Comparison of ENCODE assay signal across 14 cellular contexts in the genomic region with DNA sequence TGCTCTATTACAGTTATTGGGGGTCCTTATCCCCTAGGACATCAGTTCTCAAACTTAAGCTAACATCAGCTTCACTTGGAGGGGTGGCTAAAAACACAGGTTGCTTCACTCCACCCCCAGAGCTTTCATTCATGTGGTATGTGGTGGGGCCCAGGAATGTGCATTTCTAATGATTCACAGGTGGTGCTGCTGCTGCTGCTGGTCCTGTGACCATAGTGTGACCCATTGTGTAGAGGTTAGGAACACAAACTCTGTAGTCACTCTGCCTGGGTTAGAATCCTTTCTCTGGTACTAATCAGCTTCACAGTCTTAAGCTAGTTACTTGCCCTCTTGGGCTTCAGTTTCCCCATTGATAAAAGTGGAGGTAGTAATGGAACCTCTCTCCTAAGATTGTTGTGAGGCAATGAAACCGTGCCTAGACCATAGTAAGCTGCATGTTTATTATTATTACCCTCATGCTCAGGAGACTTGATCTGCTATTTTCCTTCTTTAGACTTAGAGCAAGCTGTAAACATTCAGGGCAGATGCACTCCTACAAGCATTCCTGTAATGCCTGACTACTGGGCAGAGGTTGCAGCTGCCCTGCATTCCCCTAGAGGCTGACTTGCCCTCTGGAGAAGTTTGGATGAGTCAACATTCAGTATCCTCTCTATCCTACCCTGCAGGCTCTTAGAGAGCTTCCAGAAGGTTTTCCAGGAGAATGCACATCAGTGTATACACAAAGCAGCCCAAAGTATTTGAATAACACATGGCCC.
A peak's percentile ranks its signal among the peaks of the same experiment; 100 is the strongest.
DNase-seq lines count a peak whose midpoint lies in the region; ATAC-seq and TF ChIP-seq lines count a peak whose summit lies in the region.
"Had no signal": no experiment of that assay in that cellular context is flagged by ENCODE, and none has a peak within 500 bp of the region (broad histone marks: within the 10 kb centered on the region; RNA-seq: fewer than 3 reads in every experiment).

No MANE protein-coding gene starts in this region.

- peak overlapping the region; percentile 14 for H3K4me2 ChIP-seq in PC-9

- no peak overlapping the region for H3K4me3 Mint-ChIP-seq in CD8-positive, alpha-beta T cell

- no peaks in the 10 kb centered on the region for H3K27me3 ChIP-seq in PC-9 (ENCODE audit: insufficient read depth, low read depth)
- H3K27me3 ChIP-seq in CD8-positive, alpha-beta T cell (ENCODE audit: insufficient read depth, low read length), result no peaks in the 10 kb centered on the region
- H3K27me3 ChIP-seq: sigmoid colon had no signal

- no peaks in the 10 kb centered on the region for H4K20me1 ChIP-seq in PC-9 (ENCODE audit: insufficient read depth)

- H3K27ac ChIP-seq in PC-9 (no peak overlapping the region), mesodermal cell (ENCODE audit: low read depth, low read length, severe bottlenecking) (peak overlapping the region; percentile 79)
- H3K27ac ChIP-seq in CD8-positive, alpha-beta T cell (ENCODE audit: low read depth, low read length), result no peak overlapping the region
- H3K27ac ChIP-seq: epithelial cell of prostate, sigmoid colon had no signal

- CTCF ChIA-PET in PC-9 (lab: Charles Lee), result interaction anchor here (0.6 to 1.4 kb wide), 3 partner anchors 11 to 109 kb away, joined by 5 to 11 read pairs (median 6); no protein-coding TSS in a partner anchor
- CTCF ChIA-PET in CD8-positive, alpha-beta T cell (lab: Charles Lee), result interaction anchor here (0.6 to 0.8 kb wide), 2 partner anchors 30 to 1688 kb away, joined by 3 read pairs; no protein-coding TSS in a partner anchor

- H3K4me3 ChIP-seq in PC-9 (no peak overlapping the region), mesodermal cell (ENCODE audit: extremely low read depth, insufficient read depth, low read length, poor library complexity, severe bottlenecking) (no peak overlapping the region)
- no peak overlapping the region for H3K4me3 ChIP-seq in CD8-positive, alpha-beta T cell (ENCODE audit: low read depth, low read length)
- H3K4me3 ChIP-seq: HAP-1, sigmoid colon had no signal

- H3K9me3 ChIP-seq in PC-9 (ENCODE audit: insufficient read depth, low read depth) (no peaks in the 10 kb centered on the region; the same call in 1 of the 2 replicates), mesodermal cell (ENCODE audit: control insufficient read depth, low read length) (no peaks in the 10 kb centered on the region)
- H3K9me3 ChIP-seq in CD8-positive, alpha-beta T cell (ENCODE audit: low read length), result no peaks in the 10 kb centered on the region
- H3K9me3 ChIP-seq: HAP-1, sigmoid colon had no signal

- H3K4me1 Mint-ChIP-seq in CD8-positive, alpha-beta T cell (ENCODE audit: low read depth), result no peaks in the 10 kb centered on the region

- BruUV-seq in PC-9 (replicated peaks; lab: Mats Ljungman, UMichigan), result no TSS peak

- H3F3A ChIP-seq in PC-9 (ENCODE audit: insufficient read depth, low read depth), result peaks cover 17% of the 10 kb centered on the region

- no peak for TF ChIP-seq CTCF in PC-9 (conservative IDR thresholded peaks at IDR 0.05)
- TF ChIP-seq CTCF in CD8-positive, alpha-beta T cell (IDR thresholded peaks at IDR 0.05), result no peak

- H3K79me2 ChIP-seq in PC-9 (ENCODE audit: low read depth), result no peaks in the 10 kb centered on the region

- H3K9me2 ChIP-seq in PC-9 (ENCODE audit: insufficient read depth), result no peaks in the 10 kb centered on the region; the same call in 1 of the 2 replicates

- peak; percentile 79 for DNase-seq in Caki2 (ENCODE audit: low read depth)
- peak; percentile 46 to 73 for DNase-seq in PC-9
- DNase-seq in dedifferentiated amniotic fluid mesenchymal stem cell (ENCODE audit: extremely low spot score), result peak; percentile 69
- no peak for DNase-seq in CD8-positive, alpha-beta T cell
- DNase-seq in GM19238 (ENCODE audit: insufficient read length, low spot score), result no peak
- DNase-seq: NCI-H1694; sigmoid colon; stimulated activated CD8-positive, alpha-beta memory T cell treated with anti-CD3 and anti-CD28 coated beads, Interleukin-4, amount 100 ng/mL, for 48 hours had no signal

- POLR2A ChIA-PET in PC-9 (lab: Charles Lee; ENCODE audit: unreplicated experiment), result interaction anchor here (0.5 to 0.6 kb wide), 2 partner anchors 113 to 114 kb away, joined by 7 to 8 read pairs; no protein-coding TSS in a partner anchor
- POLR2A ChIA-PET in CD8-positive, alpha-beta T cell (lab: Charles Lee), result no interaction called here

- H3K27ac Mint-ChIP-seq in CD8-positive, alpha-beta T cell, result no peak overlapping the region

- H3K27me3 Mint-ChIP-seq in CD8-positive, alpha-beta T cell (ENCODE audit: low read depth), result no peaks in the 10 kb centered on the region

- ATAC-seq in CD8-positive, alpha-beta T cell, result no peak
- ATAC-seq in GM21367 (IDR thresholded peaks at IDR 0.05; ENCODE audit: unreplicated experiment) (no peak), HG03025 (IDR thresholded peaks at IDR 0.05; ENCODE audit: low FRiP score, unreplicated experiment) (no peak)
- ATAC-seq: activated CD4-positive, CD25-positive, alpha-beta regulatory T cell treated with anti-CD3 and anti-CD28 coated beads, Interleukin-2, amount 50 U/mL, for 24 hours had no signal

- no peak overlapping the region for H2AFZ ChIP-seq in PC-9

- WGBS in mesodermal cell (ENCODE audit: insufficient coverage in 2 of 2), 2 experiments, result no CpG with 5 or more reads among the region's 1 CpG

- no peaks in the 10 kb centered on the region for H3K36me3 Mint-ChIP-seq in CD8-positive, alpha-beta T cell

- H3K9me3 Mint-ChIP-seq in CD8-positive, alpha-beta T cell, result no peaks in the 10 kb centered on the region

- in situ Hi-C loops in Caki2 (cut with HindIII; ENCODE audit: low pct_unique_long_range_greater_than_20kb, low sequenced_read_pairs), result no loop called here

- intact Hi-C loops in PC-9 (cut with micrococcal nuclease; ENCODE audit: unreplicated experiment), result no loop called here
- intact Hi-C loops in CD8-positive, alpha-beta T cell (cut with DNase I, micrococcal nuclease), result no loop called here

- no peaks in the 10 kb centered on the region for H3K36me3 ChIP-seq in PC-9 (ENCODE audit: low read depth)
- H3K36me3 ChIP-seq in mesodermal cell (ENCODE audit: control insufficient read depth, insufficient read depth, low read length), result no peaks in the 10 kb centered on the region
- no peaks in the 10 kb centered on the region for H3K36me3 ChIP-seq in CD8-positive, alpha-beta T cell (ENCODE audit: insufficient read depth, low read length)
- H3K36me3 ChIP-seq: HAP-1, sigmoid colon had no signal

- H3K4me1 ChIP-seq in PC-9 (replicated peaks; ENCODE audit: insufficient read depth) (peaks cover 29% of the 10 kb centered on the region), mesodermal cell (ENCODE audit: control insufficient read depth, insufficient read depth, low read length, poor library complexity, severe bottlenecking) (peaks cover 10% of the 10 kb centered on the region)
- no peaks in the 10 kb centered on the region for H3K4me1 ChIP-seq in CD8-positive, alpha-beta T cell (ENCODE audit: insufficient read depth, low read length)
- H3K4me1 ChIP-seq: HAP-1, sigmoid colon had no signal

Comparison
In these comparisons a context has a peak if more than half of its experiments do, and no peak if none do; other contexts are left out.
1. DNase-seq: peak in Caki2 (single experiment), PC-9 (2 of 2) and dedifferentiated amniotic fluid mesenchymal stem cell (single experiment); none in CD8-positive, alpha-beta T cell (0 of 7) and GM19238 (single experiment).